Comparison of ENCODE assay signal across 19 cellular contexts in the genomic region with DNA sequence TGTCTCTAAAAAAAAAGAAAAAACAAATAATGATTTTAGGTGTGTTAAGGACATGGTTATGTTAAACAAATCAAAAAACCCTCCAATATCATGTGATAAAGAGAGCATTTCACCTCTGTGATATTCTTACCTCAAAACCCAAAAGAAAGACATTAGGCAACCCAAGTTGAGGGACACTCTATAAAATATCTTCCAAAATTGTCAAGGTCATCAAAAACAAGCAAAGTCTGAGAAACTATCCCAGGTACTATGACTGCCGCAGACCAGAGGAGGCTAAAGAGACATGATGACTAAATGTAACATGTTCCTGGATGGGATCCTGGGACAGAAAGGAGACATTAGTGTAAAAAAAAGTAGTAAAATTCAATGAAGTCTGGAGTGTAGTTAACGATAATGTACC. TPM values are rescaled to one million over a fixed set of nuclear protein-coding genes. Genes with fewer than 3 reads are reported as not detected.
DNase-seq lines count a peak whose midpoint lies in the region; ATAC-seq, FAIRE-seq and TF ChIP-seq lines count a peak whose summit lies in the region.
"Had no signal": no experiment of that assay in that cellular context is flagged by ENCODE, and none has a peak within 500 bp of the region (broad histone marks: within the 10 kb centered on the region; RNA-seq: fewer than 3 reads in every experiment).

No MANE protein-coding gene starts in this region.

- H3K4me1 ChIP-seq in A549: peaks cover 62% of the 10 kb centered on the region
- H3K4me1 ChIP-seq in IMR-90 (ENCODE audit: control insufficient read depth, insufficient read depth, low read length): peaks cover 25% of the 10 kb centered on the region

- no peak for TF ChIP-seq EP300 in A549 (IDR thresholded peaks at IDR 0.05)

- TF ChIP-seq CTCF in A549 (IDR thresholded peaks at IDR 0.05) (no peak), IMR-90 (conservative IDR thresholded peaks at IDR 0.05; ENCODE audit: low read depth, low read length) (no peak), brain (conservative IDR thresholded peaks at IDR 0.05) (no peak), neural crest cell (conservative IDR thresholded peaks at IDR 0.05) (no peak)

- peaks cover 18% of the 10 kb centered on the region for H3K9me1 ChIP-seq in IMR-90 (ENCODE audit: insufficient read depth, low read length)

- in situ Hi-C loops in IMR-90 (cut with MboI; ENCODE audit: low sequenced_read_pairs): no loop called here

- TF ChIP-seq RAD21 in A549 (conservative IDR thresholded peaks at IDR 0.05 in 1 of 2, IDR thresholded peaks at IDR 0.05 in 1 of 2): no peak
- TF ChIP-seq RAD21 in IMR-90 (IDR thresholded peaks at IDR 0.05; ENCODE audit: low read length): no peak

- H2BK15ac ChIP-seq in IMR-90 (ENCODE audit: low read depth, low read length): no peak overlapping the region

- dilution Hi-C loops in IMR-90 (cut with HindIII; ENCODE audit: low sequenced_read_pairs, unreplicated experiment): no loop called here

- no peak overlapping the region for H2BK5ac ChIP-seq in IMR-90 (ENCODE audit: low read depth, low read length, poor library complexity, severe bottlenecking)

- no peak overlapping the region for H3K27ac ChIP-seq in A549
- H3K27ac ChIP-seq in IMR-90 (ENCODE audit: insufficient read depth, low read length): no peak overlapping the region

- H4K8ac ChIP-seq in IMR-90 (ENCODE audit: low read depth in 2 of 2, low read length in 2 of 2): no peak overlapping the region

- no peak overlapping the region for H2BK120ac ChIP-seq in IMR-90 (ENCODE audit: low read depth, low read length)

- no peak overlapping the region for H3K4me3 ChIP-seq in A549
- H3K4me3 ChIP-seq in IMR-90 (ENCODE audit: insufficient read depth, low read depth, low read length): no peak overlapping the region
- H3K4me3 ChIP-seq: GM23338 had no signal

- H3K18ac ChIP-seq in IMR-90 (ENCODE audit: low read depth, low read length): no peak overlapping the region

- no peak for TF ChIP-seq POLR2A in A549 (IDR thresholded peaks at IDR 0.05; ENCODE audit: low read length)
- no peak for TF ChIP-seq POLR2A in IMR-90 (IDR thresholded peaks at IDR 0.05; ENCODE audit: low read depth, low read length)

- BruUV-seq in IMR-90 (replicated peaks; lab: Mats Ljungman, UMichigan): no TSS peak

- no peak overlapping the region for H3K4me2 ChIP-seq in A549
- no peak overlapping the region for H3K4me2 ChIP-seq in IMR-90 (ENCODE audit: low read depth, low read length)
- H3K4me2 ChIP-seq: GM23338 had no signal

- H3K9ac ChIP-seq in IMR-90 (ENCODE audit: low read depth, low read length): no peak overlapping the region

- no peak overlapping the region for H2BK20ac ChIP-seq in IMR-90 (ENCODE audit: low read depth, low read length)

- peaks cover 3% of the 10 kb centered on the region for H3K36me3 Mint-ChIP-seq in brain
- no peaks in the 10 kb centered on the region for H3K36me3 Mint-ChIP-seq in neural crest cell (ENCODE audit: low read depth)
- H3K36me3 Mint-ChIP-seq in activated naive CD8-positive, alpha-beta T cell treated with anti-CD3 and anti-CD28 coated beads for 36 hours: peaks cover 2% of the 10 kb centered on the region

- H3K9me3 ChIP-seq in A549 (no peaks in the 10 kb centered on the region), IMR-90 (ENCODE audit: control insufficient read depth, insufficient read depth, low read length) (no peaks in the 10 kb centered on the region)
- H3K9me3 ChIP-seq: Caco-2 had no signal

- POLR2A ChIA-PET in A549 (lab: Yijun Ruan, JAX) (no interaction called here), IMR-90 (lab: Charles Lee; ENCODE audit: unreplicated experiment) (no interaction called here)

- H3K27ac Mint-ChIP-seq in brain: peak overlapping the region in 2 of 5 experiments; percentile 14 to 17
- no peak overlapping the region for H3K27ac Mint-ChIP-seq in neural crest cell (ENCODE audit: unreplicated experiment)
- H3K27ac Mint-ChIP-seq in activated naive CD8-positive, alpha-beta T cell treated with anti-CD3 and anti-CD28 coated beads for 36 hours: no peak overlapping the region
- H3K27ac Mint-ChIP-seq: CD8-positive, alpha-beta T cell; GM23338; H9 had no signal

- H3K27me3 Mint-ChIP-seq in brain: peaks cover 3% of the 10 kb centered on the region
- H3K27me3 Mint-ChIP-seq in neural crest cell (ENCODE audit: low read depth): no peaks in the 10 kb centered on the region
- no peaks in the 10 kb centered on the region for H3K27me3 Mint-ChIP-seq in activated naive CD8-positive, alpha-beta T cell treated with anti-CD3 and anti-CD28 coated beads for 36 hours

- WGBS in A549 (ENCODE audit: missing lambda C conversion rate): 93% methylated on average over 2 of the region's 2 CpGs
- 83% methylated on average over 1 of the region's 2 CpGs; no CpG with 5 or more reads in 1 of the 2 experiments for WGBS in IMR-90 (ENCODE audit: extremely low coverage in 2 of 2, insufficient read length in 1 of 2), 2 experiments

- ATAC-seq in A549: no peak
- no peak for ATAC-seq in IMR-90 (ENCODE audit: low read depth)
- no peak for ATAC-seq in HG02759 (IDR thresholded peaks at IDR 0.05; ENCODE audit: unreplicated experiment)
- no peak for ATAC-seq in HG03025 (IDR thresholded peaks at IDR 0.05; ENCODE audit: low FRiP score, unreplicated experiment)
- no peak for ATAC-seq in HG02610 (IDR thresholded peaks at IDR 0.05; ENCODE audit: unreplicated experiment)
- ATAC-seq: CD8-positive, alpha-beta T cell; GM23338; HCT116 had no signal

- H3K56ac ChIP-seq in IMR-90 (ENCODE audit: extremely low read depth, insufficient read depth, low read length): no peak overlapping the region

- CTCF ChIA-PET in A549 (lab: Yijun Ruan, JAX): interaction anchor here (2.1 kb wide), 1 partner anchor 110 kb away, joined by 5 read pairs; no protein-coding TSS in a partner anchor
- CTCF ChIA-PET in IMR-90 (lab: Yijun Ruan, JAX): no interaction called here

- H3K79me1 ChIP-seq in IMR-90 (ENCODE audit: low read depth in 1 of 2, low read length in 2 of 2): peaks cover 44 to 74% of the 10 kb centered on the region in 2 experiments

- FAIRE-seq in A549 (lab: Jason Lieb, UNC): no peak
- FAIRE-seq: G401.6, GM12892 had no signal

- peak overlapping the region in 3 of 5 experiments; percentile 55 to 88 (median 66) for H3K4me3 Mint-ChIP-seq in brain
- H3K4me3 Mint-ChIP-seq in neural crest cell: peak overlapping the region; percentile 58
- no peak overlapping the region for H3K4me3 Mint-ChIP-seq in activated naive CD8-positive, alpha-beta T cell treated with anti-CD3 and anti-CD28 coated beads for 36 hours
- H3K4me3 Mint-ChIP-seq: CD8-positive, alpha-beta T cell; GM23338; H9 had no signal

- no peak overlapping the region for H2AFZ ChIP-seq in IMR-90 (replicated peaks; ENCODE audit: low read length, poor library complexity)
- H2AFZ ChIP-seq: GM23338 had no signal

- no peak overlapping the region for H3K14ac ChIP-seq in IMR-90 (replicated peaks; ENCODE audit: low read depth, low read length)

- DNase-seq in A549 (ENCODE audit: low read depth in 1 of 2, low spot score in 1 of 2) (no peak), IMR-90 (no peak), neural crest cell (ENCODE audit: low read depth, low spot score) (no peak)
- DNase-seq in activated naive CD8-positive, alpha-beta T cell treated with anti-CD3 and anti-CD28 coated beads for 36 hours: no peak
- DNase-seq: 8988T; C1 segment of cervical spinal cord; Caco-2; CD8-positive, alpha-beta T cell; DMS153; DND-41; H9 had no signal

- H3K23ac ChIP-seq in IMR-90 (ENCODE audit: low read depth, low read length): no peak overlapping the region

- H3K9me3 Mint-ChIP-seq in brain: peaks cover 0 to 2% (median 0%) of the 10 kb centered on the region in 5 experiments
- no peaks in the 10 kb centered on the region for H3K9me3 Mint-ChIP-seq in neural crest cell
- H3K9me3 Mint-ChIP-seq in activated naive CD8-positive, alpha-beta T cell treated with anti-CD3 and anti-CD28 coated beads for 36 hours: no peaks in the 10 kb centered on the region
- H3K9me3 Mint-ChIP-seq: CD8-positive, alpha-beta T cell; GM23338; H9 had no signal

- H3K36me3 ChIP-seq in IMR-90 (ENCODE audit: control insufficient read depth, insufficient read depth, low read length): no peaks in the 10 kb centered on the region

- H2AK9ac ChIP-seq in IMR-90 (replicated peaks; ENCODE audit: low read depth, low read length, poor library complexity): no peak overlapping the region

- no peaks in the 10 kb centered on the region; the same call in 1 of the 2 replicates for H4K20me1 ChIP-seq in IMR-90 (ENCODE audit: insufficient read depth, low read length)

- no peaks in the 10 kb centered on the region for H3K27me3 ChIP-seq in IMR-90 (ENCODE audit: control insufficient read depth, insufficient read depth, low read length)

- H4K5ac ChIP-seq in IMR-90 (ENCODE audit: low read depth, low read length): no peak overlapping the region

- no peak overlapping the region for H3K4ac ChIP-seq in IMR-90 (ENCODE audit: low read depth, low read length)

- intact Hi-C loops in IMR-90 (cut with micrococcal nuclease): no loop called here

- H3K4me1 Mint-ChIP-seq in brain (peaks cover 50% of the 10 kb centered on the region), neural crest cell (peaks cover 36% of the 10 kb centered on the region)
- H3K4me1 Mint-ChIP-seq in activated naive CD8-positive, alpha-beta T cell treated with anti-CD3 and anti-CD28 coated beads for 36 hours: peaks cover 28% of the 10 kb centered on the region

- H4K91ac ChIP-seq in IMR-90 (ENCODE audit: insufficient read depth, low read depth, low read length): no peak overlapping the region

- no peak overlapping the region for H2AK5ac ChIP-seq in IMR-90 (ENCODE audit: low read depth, low read length)

RNA-seq across cellular contexts. Expression of a gene that starts 4.5 kb away (rescaled TPM):
- polyA plus RNA-seq in A549 (2011; rRNA removed) (16.7 and 22.0 TPM in 2 replicates), A549 (2017; fragmentation: RNase III; extraction: RNeasy Plus Mini Kit Qiagen cat#74134 plus additional on column Dnase treatment) (18.2 to 20.4 TPM (median 19.6 TPM) in 3 replicates), IMR-90 (2012; rRNA removed) (14.3 and 17.0 TPM in 2 replicates), brain (ENCODE audit: insufficient read depth, low read depth, low replicate concordance) (42.2 TPM)
- 19.8 and 21.7 TPM in 2 replicates for polyA plus RNA-seq in A549 (2012; cell fraction: cytosol; rRNA removed)
- 60.1 and 76.2 TPM in 2 replicates for polyA plus RNA-seq in A549 (2012; cell fraction: nucleus; rRNA removed)
- 32.2 and 41.1 TPM in 2 replicates for polyA minus RNA-seq in A549 (2011; rRNA and poly(A)+ RNA removed)
- total RNA-seq in IMR-90 (2012; rRNA removed) (8.3 and 8.6 TPM in 2 replicates), neural crest cell (21.8 and 23.3 TPM in 2 replicates)
- 7.1 and 7.6 TPM in 2 replicates for polyA plus RNA-seq in IMR-90 (2012; cell fraction: cytosol; rRNA removed)
- polyA plus RNA-seq in IMR-90 (2012; cell fraction: nucleus; rRNA removed; ENCODE audit: low replicate concordance): 48.0 and 54.3 TPM in 2 replicates
- 10 to 100 TPM in 1 of 2 experiments, 1 to 10 TPM in 1; 8.3 to 10.8 TPM for total RNA-seq in activated naive CD8-positive, alpha-beta T cell treated with anti-CD3 and anti-CD28 coated beads for 36 hours

RNA-seq across cellular contexts. Expression of a gene that starts 45.7 kb away (rescaled TPM):
- 21.6 and 30.8 TPM in 2 replicates for polyA plus RNA-seq in A549 (2011; rRNA removed)
- 13.5 and 17.0 TPM in 2 replicates for polyA plus RNA-seq in A549 (2012; cell fraction: cytosol; rRNA removed)
- polyA plus RNA-seq in A549 (2012; cell fraction: nucleus; rRNA removed): 16.9 and 20.7 TPM in 2 replicates
- 18.7 to 21.8 TPM (median 21.7 TPM) in 3 replicates for polyA plus RNA-seq in A549 (2017; fragmentation: RNase III; extraction: RNeasy Plus Mini Kit Qiagen cat#74134 plus additional on column Dnase treatment)
- polyA minus RNA-seq in A549 (2011; rRNA and poly(A)+ RNA removed): 34.2 and 38.7 TPM in 2 replicates
- 21.4 and 21.5 TPM in 2 replicates for total RNA-seq in IMR-90 (2012; rRNA removed)
- polyA plus RNA-seq in IMR-90 (2012; rRNA removed): 34.5 and 36.0 TPM in 2 replicates
- polyA plus RNA-seq in IMR-90 (2012; cell fraction: cytosol; rRNA removed): 28.4 and 35.6 TPM in 2 replicates
- 30.1 and 35.6 TPM in 2 replicates for polyA plus RNA-seq in IMR-90 (2012; cell fraction: nucleus; rRNA removed; ENCODE audit: low replicate concordance)
- polyA plus RNA-seq in brain (ENCODE audit: insufficient read depth, low read depth, low replicate concordance): 16.2 TPM
- 6.7 and 10.1 TPM in 2 replicates for total RNA-seq in neural crest cell
- total RNA-seq in activated naive CD8-positive, alpha-beta T cell treated with anti-CD3 and anti-CD28 coated beads for 36 hours: 1 to 10 TPM; 4.0 to 4.3 TPM
